ENCODE assay signal across 21 cellular contexts in the genomic region with DNA sequence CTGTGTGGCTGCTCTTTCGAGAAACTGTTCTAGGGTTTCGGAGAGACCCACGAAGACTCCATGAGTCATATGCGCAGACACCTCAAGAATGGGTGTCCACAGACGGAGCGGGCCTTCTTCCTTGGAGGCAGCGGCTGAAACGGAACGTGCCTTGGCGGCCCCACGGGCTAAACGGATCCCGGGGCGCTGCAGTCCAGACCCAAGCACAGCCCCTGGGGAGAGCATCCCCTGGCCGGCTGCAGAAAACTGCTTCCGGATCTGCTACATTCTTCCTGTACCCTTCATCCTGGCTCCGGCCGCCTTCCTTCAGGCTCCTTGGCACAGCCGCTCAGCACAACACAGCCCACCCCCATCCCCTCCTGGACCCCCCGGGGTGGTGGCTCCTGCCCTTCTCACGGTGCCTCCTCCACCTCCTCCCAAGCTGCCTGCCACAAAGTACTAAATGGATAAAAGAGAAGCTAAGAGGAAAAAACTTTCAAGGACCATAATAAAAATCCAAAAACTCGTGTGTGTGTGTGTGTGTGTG. TPM values are rescaled to one million over a fixed set of nuclear protein-coding genes. Genes with fewer than 3 reads are reported as not detected.
DNase-seq lines count a peak whose midpoint lies in the region; ATAC-seq and TF ChIP-seq lines count a peak whose summit lies in the region.
"Had no signal": no experiment of that assay in that cellular context is flagged by ENCODE, and none has a peak within 500 bp of the region (broad histone marks: within the 10 kb centered on the region; RNA-seq: fewer than 3 reads in every experiment).

No MANE protein-coding gene starts in this region.

- peaks cover 21% of the 10 kb centered on the region for H3K4me1 Mint-ChIP-seq in activated T-cell treated with anti-CD3 and anti-CD28 coated beads, Interleukin-2, amount 50 U/mL, for 72 hours (ENCODE audit: low read depth)
- H3K4me1 Mint-ChIP-seq in activated CD8-positive, alpha-beta T cell treated with anti-CD3 and anti-CD28 coated beads, Interleukin-2, amount 10 ng/mL, durations not matched to agents 7 days and 5 days (ENCODE audit: low read depth): peaks cover 22% of the 10 kb centered on the region
- H3K4me1 Mint-ChIP-seq in endothelial cell (ENCODE audit: unreplicated experiment): no peaks in the 10 kb centered on the region
- H3K4me1 Mint-ChIP-seq in stimulated activated effector memory CD8-positive, alpha-beta T cell treated with anti-CD3 and anti-CD28 coated beads, Interleukin-12 subunit alpha, Interleukin-12 subunit beta, amount 100 ng/mL, for 72 hours: peaks cover 36% of the 10 kb centered on the region
- H3K4me1 Mint-ChIP-seq: endodermal cell had no signal

- no peaks in the 10 kb centered on the region for H3K27me3 Mint-ChIP-seq in activated T-cell treated with anti-CD3 and anti-CD28 coated beads, Interleukin-2, amount 50 U/mL, for 72 hours (ENCODE audit: low read depth)
- no peaks in the 10 kb centered on the region for H3K27me3 Mint-ChIP-seq in activated CD8-positive, alpha-beta T cell treated with anti-CD3 and anti-CD28 coated beads, Interleukin-2, amount 10 ng/mL, durations not matched to agents 7 days and 5 days (ENCODE audit: low read depth)
- peaks cover 1% of the 10 kb centered on the region for H3K27me3 Mint-ChIP-seq in endothelial cell (ENCODE audit: unreplicated experiment)
- H3K27me3 Mint-ChIP-seq: T-cell had no signal

- no peak overlapping the region for H3K4me3 Mint-ChIP-seq in activated T-cell treated with anti-CD3 and anti-CD28 coated beads, Interleukin-2, amount 50 U/mL, for 72 hours
- no peak overlapping the region for H3K4me3 Mint-ChIP-seq in activated CD8-positive, alpha-beta T cell treated with anti-CD3 and anti-CD28 coated beads, Interleukin-2, amount 10 ng/mL, durations not matched to agents 7 days and 5 days
- peak overlapping the region; percentile 67 for H3K4me3 Mint-ChIP-seq in endothelial cell (ENCODE audit: unreplicated experiment)
- H3K4me3 Mint-ChIP-seq in stimulated activated effector memory CD8-positive, alpha-beta T cell treated with anti-CD3 and anti-CD28 coated beads, Interleukin-12 subunit alpha, Interleukin-12 subunit beta, amount 100 ng/mL, for 72 hours: no peak overlapping the region
- H3K4me3 Mint-ChIP-seq: CD14-positive monocyte, endodermal cell had no signal

- H3K36me3 Mint-ChIP-seq in activated T-cell treated with anti-CD3 and anti-CD28 coated beads, Interleukin-2, amount 50 U/mL, for 72 hours (ENCODE audit: insufficient read depth in 2 of 2): no peaks in the 10 kb centered on the region
- H3K36me3 Mint-ChIP-seq in activated CD8-positive, alpha-beta T cell treated with anti-CD3 and anti-CD28 coated beads, Interleukin-2, amount 10 ng/mL, durations not matched to agents 7 days and 5 days (ENCODE audit: low read depth): peaks cover 29% of the 10 kb centered on the region
- H3K36me3 Mint-ChIP-seq in endothelial cell (ENCODE audit: low read depth, unreplicated experiment): no peaks in the 10 kb centered on the region
- H3K36me3 Mint-ChIP-seq in stimulated activated effector memory CD8-positive, alpha-beta T cell treated with anti-CD3 and anti-CD28 coated beads, Interleukin-12 subunit alpha, Interleukin-12 subunit beta, amount 100 ng/mL, for 72 hours: peaks cover 36% of the 10 kb centered on the region

- DNase-seq in activated T-cell treated with anti-CD3 and anti-CD28 coated beads, Interleukin-2, amount 50 U/mL, for 72 hours: no peak
- DNase-seq in activated T-cell treated with anti-CD3 and anti-CD28 coated beads, Interleukin-2, amount 50 U/mL, for 48 hours: no peak
- DNase-seq in activated CD8-positive, alpha-beta T cell treated with anti-CD3 and anti-CD28 coated beads, Interleukin-2, amount 10 ng/mL, durations not matched to agents 7 days and 5 days: no peak
- DNase-seq in endothelial cell (ENCODE audit: low spot score): no peak
- no peak for DNase-seq in stimulated activated effector memory CD8-positive, alpha-beta T cell treated with anti-CD3 and anti-CD28 coated beads, Interleukin-12 subunit alpha, Interleukin-12 subunit beta, amount 100 ng/mL, for 72 hours (ENCODE audit: low spot score in 2 of 2)
- DNase-seq in NCI-H146 (lab: John Stamatoyannopoulos, UW): no peak
- no peak for DNase-seq in anterior cingulate cortex (lab: John Stamatoyannopoulos, UW)
- DNase-seq in MV-4-11 (lab: John Stamatoyannopoulos, UW): no peak
- DNase-seq: activated gamma-delta T cell treated with Interleukin-2 at 50 U/mL for 16 hours, endodermal cell, GDM1, mammary epithelial cell, MM.1S, NCI-H187 treated with DMSO at 0.1 percent for 48 hours, NCI-H345, OCI-M1, posterior cingulate gyrus, sigmoid colon, WERI-Rb-1 had no signal

- peak overlapping the region; percentile 76 for H3K27ac Mint-ChIP-seq in activated T-cell treated with anti-CD3 and anti-CD28 coated beads, Interleukin-2, amount 50 U/mL, for 72 hours
- H3K27ac Mint-ChIP-seq in activated CD8-positive, alpha-beta T cell treated with anti-CD3 and anti-CD28 coated beads, Interleukin-2, amount 10 ng/mL, durations not matched to agents 7 days and 5 days: peak overlapping the region; percentile 76
- no peak overlapping the region for H3K27ac Mint-ChIP-seq in endothelial cell (ENCODE audit: unreplicated experiment)
- H3K27ac Mint-ChIP-seq in stimulated activated effector memory CD8-positive, alpha-beta T cell treated with anti-CD3 and anti-CD28 coated beads, Interleukin-12 subunit alpha, Interleukin-12 subunit beta, amount 100 ng/mL, for 72 hours: peak overlapping the region; percentile 95
- H3K27ac Mint-ChIP-seq: endodermal cell had no signal

- CTCF ChIA-PET in activated CD8-positive, alpha-beta T cell treated with anti-CD3 and anti-CD28 coated beads, Interleukin-2, amount 10 ng/mL, durations not matched to agents 7 days and 5 days (lab: Charles Lee): no interaction called here

- no peak for TF ChIP-seq CTCF in endothelial cell (IDR thresholded peaks at IDR 0.05; ENCODE audit: unreplicated experiment)

- peak; percentile 13 to 18 for ATAC-seq in activated T-cell treated with anti-CD3 and anti-CD28 coated beads, Interleukin-2, amount 50 U/mL, for 72 hours (replicated peaks in 1 of 2)
- ATAC-seq in activated CD8-positive, alpha-beta T cell treated with anti-CD3 and anti-CD28 coated beads, Interleukin-2, amount 10 ng/mL, durations not matched to agents 7 days and 5 days: no peak
- peak; percentile 15 for ATAC-seq in stimulated activated effector memory CD8-positive, alpha-beta T cell treated with anti-CD3 and anti-CD28 coated beads, Interleukin-12 subunit alpha, Interleukin-12 subunit beta, amount 100 ng/mL, for 72 hours

- no peaks in the 10 kb centered on the region for H3K9me3 Mint-ChIP-seq in activated T-cell treated with anti-CD3 and anti-CD28 coated beads, Interleukin-2, amount 50 U/mL, for 72 hours
- no peaks in the 10 kb centered on the region for H3K9me3 Mint-ChIP-seq in activated CD8-positive, alpha-beta T cell treated with anti-CD3 and anti-CD28 coated beads, Interleukin-2, amount 10 ng/mL, durations not matched to agents 7 days and 5 days (ENCODE audit: insufficient read depth)
- H3K9me3 Mint-ChIP-seq in endothelial cell (ENCODE audit: unreplicated experiment): no peaks in the 10 kb centered on the region
- no peaks in the 10 kb centered on the region for H3K9me3 Mint-ChIP-seq in stimulated activated effector memory CD8-positive, alpha-beta T cell treated with anti-CD3 and anti-CD28 coated beads, Interleukin-12 subunit alpha, Interleukin-12 subunit beta, amount 100 ng/mL, for 72 hours
- H3K9me3 Mint-ChIP-seq: endodermal cell, T-cell had no signal

- POLR2A ChIA-PET in activated CD8-positive, alpha-beta T cell treated with anti-CD3 and anti-CD28 coated beads, Interleukin-2, amount 10 ng/mL, durations not matched to agents 7 days and 5 days (lab: Charles Lee): no interaction called here

RNA-seq across cellular contexts. Expression of a gene that starts 25.4 kb away (rescaled TPM):
- total RNA-seq in activated T-cell treated with anti-CD3 and anti-CD28 coated beads, Interleukin-2, amount 50 U/mL, for 72 hours: 10 to 100 TPM; 26.2 to 35.8 TPM
- 10 to 100 TPM; 63.2 to 69.1 TPM for total RNA-seq in activated CD8-positive, alpha-beta T cell treated with anti-CD3 and anti-CD28 coated beads, Interleukin-2, amount 10 ng/mL, durations not matched to agents 7 days and 5 days
- 0.36 TPM for total RNA-seq in endothelial cell (ENCODE audit: unreplicated experiment)

Comparison
In these comparisons a context has a peak if more than half of its experiments do, and no peak if none do; other contexts are left out.
1. RNA of a gene that starts 25.4 kb away (total RNA-seq): 63.2 to 69.1 TPM in activated CD8-positive, alpha-beta T cell treated with anti-CD3 and anti-CD28 coated beads, Interleukin-2, amount 10 ng/mL, durations not matched to agents 7 days and 5 days and 26.2 to 35.8 TPM in activated T-cell treated with anti-CD3 and anti-CD28 coated beads, Interleukin-2, amount 50 U/mL, for 72 hours; 0.36 TPM in endothelial cell (single experiment); every median in the first group is over 10 times any median in the second.